ENCODE assay signal across 18 cellular contexts in genomic region chr17:76988796-76989195, GRCh38.
DNase-seq lines count a peak whose midpoint lies in the region; ATAC-seq and TF ChIP-seq lines count a peak whose summit lies in the region.
"Had no signal": no experiment of that assay in that cellular context is flagged by ENCODE, and none has a peak within 500 bp of the region (broad histone marks: within the 10 kb centered on the region; RNA-seq: fewer than 3 reads in every experiment).

No MANE protein-coding gene starts in this region.

- no peak for TF ChIP-seq CTCF in natural killer cell (IDR thresholded peaks at IDR 0.05)
- no peak for TF ChIP-seq CTCF in OCI-LY1 (IDR thresholded peaks at IDR 0.05; ENCODE audit: low read length)

- no peak for ATAC-seq in natural killer cell treated with Interleukin-12 subunit alpha and Interleukin-12 subunit beta and Interleukin-15 and Interleukin-18, amount 100 ng/mL, for 72 hours
- no peak for ATAC-seq in natural killer cell
- no peak for ATAC-seq in stimulated activated effector memory CD8-positive, alpha-beta T cell treated with anti-CD3 and anti-CD28 coated beads, Interleukin-12 subunit alpha, Interleukin-12 subunit beta, amount 100 ng/mL, for 72 hours

- no peak overlapping the region for H3K4me3 ChIP-seq in OCI-LY1 (ENCODE audit: low read depth, low read length, poor library complexity, severe bottlenecking)
- H3K4me3 ChIP-seq: BLaER1 treated with 17β-estradiol and CSF1 and Interleukin-3, amounts not matched to agents 10 nM and 100 nM; GM23248; HAP-1 had no signal

- H2AFZ ChIP-seq in OCI-LY1 (ENCODE audit: low read length), result no peak overlapping the region
- H2AFZ ChIP-seq: GM23248 had no signal

- H3K9me3 ChIP-seq in OCI-LY1 (ENCODE audit: low read length), result no peaks in the 10 kb centered on the region
- H3K9me3 ChIP-seq: BE2C; BLaER1 treated with 17β-estradiol and CSF1 and Interleukin-3, amounts not matched to agents 10 nM and 100 nM; HAP-1 had no signal

- no peak overlapping the region for H3K4me2 ChIP-seq in OCI-LY1 (ENCODE audit: low read length)

- no peaks in the 10 kb centered on the region for H3K9me2 ChIP-seq in OCI-LY1 (ENCODE audit: low read depth, low read length)

- H3K27ac Mint-ChIP-seq in natural killer cell treated with Interleukin-12 subunit alpha and Interleukin-12 subunit beta and Interleukin-15 and Interleukin-18, amount 100 ng/mL, for 72 hours, result no peak overlapping the region
- H3K27ac Mint-ChIP-seq in natural killer cell, result no peak overlapping the region
- H3K27ac Mint-ChIP-seq in stimulated activated effector memory CD8-positive, alpha-beta T cell treated with anti-CD3 and anti-CD28 coated beads, Interleukin-12 subunit alpha, Interleukin-12 subunit beta, amount 100 ng/mL, for 72 hours, result peak overlapping the region; percentile 58
- H3K27ac Mint-ChIP-seq: CD14-positive monocyte; CD4-positive, alpha-beta T cell; HFFc6 had no signal

- no peaks in the 10 kb centered on the region for H3K4me1 Mint-ChIP-seq in natural killer cell treated with Interleukin-12 subunit alpha and Interleukin-12 subunit beta and Interleukin-15 and Interleukin-18, amount 100 ng/mL, for 72 hours (ENCODE audit: low read depth in 2 of 2)
- no peaks in the 10 kb centered on the region for H3K4me1 Mint-ChIP-seq in natural killer cell
- no peaks in the 10 kb centered on the region for H3K4me1 Mint-ChIP-seq in stimulated activated effector memory CD8-positive, alpha-beta T cell treated with anti-CD3 and anti-CD28 coated beads, Interleukin-12 subunit alpha, Interleukin-12 subunit beta, amount 100 ng/mL, for 72 hours
- H3K4me1 Mint-ChIP-seq: CD14-positive monocyte had no signal

- intact Hi-C loops in natural killer cell (cut with micrococcal nuclease), result no loop called here

- H3K4me3 Mint-ChIP-seq in natural killer cell treated with Interleukin-12 subunit alpha and Interleukin-12 subunit beta and Interleukin-15 and Interleukin-18, amount 100 ng/mL, for 72 hours, result no peak overlapping the region
- H3K4me3 Mint-ChIP-seq in natural killer cell, result no peak overlapping the region
- H3K4me3 Mint-ChIP-seq in stimulated activated effector memory CD8-positive, alpha-beta T cell treated with anti-CD3 and anti-CD28 coated beads, Interleukin-12 subunit alpha, Interleukin-12 subunit beta, amount 100 ng/mL, for 72 hours, result no peak overlapping the region
- H3K4me3 Mint-ChIP-seq: CD14-positive monocyte; CD4-positive, alpha-beta T cell; CD8-positive, alpha-beta memory T cell; HFFc6 had no signal

- no peak overlapping the region; the same call in 1 of the 2 replicates for H3K9ac ChIP-seq in OCI-LY1 (ENCODE audit: low read length)
- H3K9ac ChIP-seq: BLaER1 treated with 17β-estradiol and CSF1 and Interleukin-3, amounts not matched to agents 10 nM and 100 nM; GM23248 had no signal

- peak; percentile 35 for DNase-seq in natural killer cell treated with Interleukin-12 subunit alpha and Interleukin-12 subunit beta and Interleukin-15 and Interleukin-18, amount 100 ng/mL, for 72 hours (ENCODE audit: low spot score)
- no peak for DNase-seq in natural killer cell
- no peak for DNase-seq in stimulated activated effector memory CD8-positive, alpha-beta T cell treated with anti-CD3 and anti-CD28 coated beads, Interleukin-12 subunit alpha, Interleukin-12 subunit beta, amount 100 ng/mL, for 72 hours (ENCODE audit: low spot score in 2 of 2)
- DNase-seq in SHP77 treated with DMSO at 0.1 percent for 48 hours (lab: John Stamatoyannopoulos, UW), result no peak
- no peak for DNase-seq in activated CD4-positive, CD25-positive, alpha-beta regulatory T cell treated with anti-CD3 and anti-CD28 coated beads, Interleukin-2, amount 50 U/mL, for 72 hours
- DNase-seq: AML-193; BE2C; CD4-positive, alpha-beta T cell; CD8-positive, alpha-beta memory T cell; DMS53; DMS79 treated with DMSO at 0.1 percent for 48 hours; GM23248; HFFc6 had no signal

- H3K27ac ChIP-seq in OCI-LY1 (ENCODE audit: low read depth, low read length, poor library complexity, severe bottlenecking), result peak overlapping the region; percentile 99
- H3K27ac ChIP-seq: 22Rv1; BLaER1 treated with 17β-estradiol and CSF1 and Interleukin-3, amounts not matched to agents 10 nM and 100 nM; GM23248 had no signal

- H3K4me1 ChIP-seq in OCI-LY1 (ENCODE audit: insufficient read depth, low read length, severe bottlenecking), result peaks cover 82% of the 10 kb centered on the region

- H3K27me3 Mint-ChIP-seq in natural killer cell treated with Interleukin-12 subunit alpha and Interleukin-12 subunit beta and Interleukin-15 and Interleukin-18, amount 100 ng/mL, for 72 hours, result no peaks in the 10 kb centered on the region
- H3K27me3 Mint-ChIP-seq in natural killer cell (ENCODE audit: low read depth in 2 of 2), result no peaks in the 10 kb centered on the region
- H3K27me3 Mint-ChIP-seq: CD4-positive, alpha-beta T cell; CD8-positive, alpha-beta memory T cell had no signal

- no peaks in the 10 kb centered on the region for H3F3A ChIP-seq in OCI-LY1 (ENCODE audit: insufficient read depth, low read length)

- H3K36me3 Mint-ChIP-seq in natural killer cell treated with Interleukin-12 subunit alpha and Interleukin-12 subunit beta and Interleukin-15 and Interleukin-18, amount 100 ng/mL, for 72 hours, result no peaks in the 10 kb centered on the region
- no peaks in the 10 kb centered on the region for H3K36me3 Mint-ChIP-seq in natural killer cell
- no peaks in the 10 kb centered on the region for H3K36me3 Mint-ChIP-seq in stimulated activated effector memory CD8-positive, alpha-beta T cell treated with anti-CD3 and anti-CD28 coated beads, Interleukin-12 subunit alpha, Interleukin-12 subunit beta, amount 100 ng/mL, for 72 hours
- H3K36me3 Mint-ChIP-seq: CD14-positive monocyte; CD8-positive, alpha-beta memory T cell had no signal

- H3K79me2 ChIP-seq in OCI-LY1 (ENCODE audit: insufficient read depth, low read length), result no peaks in the 10 kb centered on the region

- H4K20me1 ChIP-seq in OCI-LY1 (ENCODE audit: insufficient read depth, low read length), result no peaks in the 10 kb centered on the region
- H4K20me1 ChIP-seq: BLaER1 treated with 17β-estradiol and CSF1 and Interleukin-3, amounts not matched to agents 10 nM and 100 nM had no signal

- H3K36me3 ChIP-seq in OCI-LY1 (ENCODE audit: insufficient read depth, low read length), result no peaks in the 10 kb centered on the region
- H3K36me3 ChIP-seq: BE2C; BLaER1 treated with 17β-estradiol and CSF1 and Interleukin-3, amounts not matched to agents 10 nM and 100 nM; HAP-1 had no signal

- H3K9me3 Mint-ChIP-seq in natural killer cell treated with Interleukin-12 subunit alpha and Interleukin-12 subunit beta and Interleukin-15 and Interleukin-18, amount 100 ng/mL, for 72 hours, result no peaks in the 10 kb centered on the region
- no peaks in the 10 kb centered on the region for H3K9me3 Mint-ChIP-seq in natural killer cell
- no peaks in the 10 kb centered on the region for H3K9me3 Mint-ChIP-seq in stimulated activated effector memory CD8-positive, alpha-beta T cell treated with anti-CD3 and anti-CD28 coated beads, Interleukin-12 subunit alpha, Interleukin-12 subunit beta, amount 100 ng/mL, for 72 hours
- H3K9me3 Mint-ChIP-seq: CD14-positive monocyte; CD4-positive, alpha-beta T cell; CD8-positive, alpha-beta memory T cell; HFFc6 had no signal

- no peaks in the 10 kb centered on the region for H3K27me3 ChIP-seq in OCI-LY1 (ENCODE audit: insufficient read depth, low read length)
- H3K27me3 ChIP-seq: BE2C; BLaER1 treated with 17β-estradiol and CSF1 and Interleukin-3, amounts not matched to agents 10 nM and 100 nM had no signal
